In genomic region chr1:101130673-101131072, GRCh38 we compare ENCODE assay signal across 1 cellular context.
TF ChIP-seq lines count a peak whose summit lies in the region.

No MANE protein-coding gene starts in this region.

TF ChIP-seq in IMR-90, 13 proteins besides CTCF, POLR2A, EP300 and RAD21 (continued from another document):
- TF ChIP-seq SMC3 (IDR thresholded peaks at IDR 0.05; ENCODE audit: low read depth, low read length) = no peak
- no peak for TF ChIP-seq MXI1 (IDR thresholded peaks at IDR 0.05; ENCODE audit: borderline replicate concordance, low read depth, low read length)
- no peak for TF ChIP-seq RCOR1 (IDR thresholded peaks at IDR 0.05; ENCODE audit: insufficient replicate concordance, low read length)
- TF ChIP-seq CHD1 (IDR thresholded peaks at IDR 0.05; ENCODE audit: low read depth, low read length) = no peak
- TF ChIP-seq USF2 (IDR thresholded peaks at IDR 0.05; ENCODE audit: low read depth, low read length) = no peak
- TF ChIP-seq FOS (IDR thresholded peaks at IDR 0.05; ENCODE audit: low read depth, low read length) = no peak
- TF ChIP-seq MAZ (IDR thresholded peaks at IDR 0.05; ENCODE audit: borderline replicate concordance, low read depth, low read length) = no peak
